8 cellular contexts compared by ENCODE assay signal in the genomic region with DNA sequence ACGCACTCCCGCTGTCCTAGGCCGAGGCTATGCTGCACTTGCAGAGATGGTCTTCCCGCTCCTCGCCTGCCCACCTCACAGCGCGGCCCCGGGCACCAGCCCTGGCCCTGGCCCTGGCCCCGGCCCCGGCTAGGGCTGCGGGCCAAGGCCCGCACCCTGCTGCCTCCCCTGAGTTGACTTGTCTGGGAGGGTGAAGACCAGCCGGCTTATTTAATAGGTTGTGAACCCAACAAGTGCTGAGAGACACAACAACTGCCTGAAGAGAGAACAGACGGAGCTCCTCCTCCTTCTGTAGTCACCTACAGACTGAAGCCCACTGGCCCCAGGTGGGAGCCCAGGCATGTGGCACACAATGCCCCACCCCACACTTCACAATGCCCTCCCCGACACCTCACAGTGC. TPM values are rescaled to one million over a fixed set of nuclear protein-coding genes. Genes with fewer than 3 reads are reported as not detected.
DNase-seq lines count a peak whose midpoint lies in the region; ATAC-seq, FAIRE-seq and TF ChIP-seq lines count a peak whose summit lies in the region.
"Not testable (repeated sequence)": the region's sequence is repeated elsewhere in the genome, so short reads cannot be mapped to it uniquely, and the experiment has no call there.

A gene (minus strand): TSS at position 101 of the 400 bp plus-strand sequence. CDS start 153 bp downstream, outside the sequence.

- H3K56ac ChIP-seq in H9 (ENCODE audit: insufficient read length, low read depth, low read length) = not testable (repeated sequence)

- not testable (repeated sequence) for H4K8ac ChIP-seq in H9 (replicated peaks; ENCODE audit: insufficient read length, low read depth, low read length)

- not testable (repeated sequence) for BruUV-seq in HepG2 (replicated peaks; lab: Mats Ljungman, UMichigan)

- H3K36me3 ChIP-seq in HepG2 (replicated peaks in 1 of 2; ENCODE audit: control insufficient read depth in 1 of 2, insufficient read depth in 2 of 2, low read length in 2 of 2); neural progenitor cell; testis (ENCODE audit: low read depth, missing control alignments); aorta (ENCODE audit: control insufficient read depth in 1 of 2, insufficient read depth in 2 of 2, low read length in 1 of 2): not testable (repeated sequence)

- H3K4me3 ChIP-seq in dorsolateral prefrontal cortex; HepG2 (replicated peaks in 1 of 3; ENCODE audit: insufficient read depth in 1 of 3, low read depth in 2 of 3, low read length in 3 of 3); neural progenitor cell; testis; aorta (ENCODE audit: low read length in 2 of 2): not testable (repeated sequence)

- not testable (repeated sequence) for H3T11ph ChIP-seq in H9 (ENCODE audit: low read length)

- in situ Hi-C loops in HepG2 (cut with HindIII; ENCODE audit: extremely low pct_ligation_motif_present, low pct_unique_long_range_greater_than_20kb) = not testable (repeated sequence)

- no CpG with 5 or more reads among the region's 15 CpGs for WGBS in H9 (ENCODE audit: extremely low coverage, insufficient read length, low lambda C conversion rate)
- WGBS in HepG2 (ENCODE audit: low lambda C conversion rate) = 60% methylated on average over 1 of the region's 15 CpGs
- no CpG with 5 or more reads among the region's 15 CpGs for WGBS in testis, 2 donors
- 96 to 100% methylated on average over 4 to 9 of the region's 15 CpGs for WGBS in aorta, 2 donors

- not testable (repeated sequence) for H3K23me2 ChIP-seq in H9 (ENCODE audit: insufficient read length, low read depth, low read length, poor library complexity, severe bottlenecking)

- not testable (repeated sequence) for H3K27ac ChIP-seq in H9 (ENCODE audit: insufficient read length, low read depth, low read length); dorsolateral prefrontal cortex; HepG2 (ENCODE audit: extremely low read length, insufficient read depth, low read length); neural progenitor cell; testis; aorta (ENCODE audit: low read depth in 1 of 2, low read length in 2 of 2)

- not testable (repeated sequence) for H4K20me1 ChIP-seq in H9 (ENCODE audit: control insufficient read depth, insufficient read depth, insufficient read length); HepG2 (ENCODE audit: insufficient read depth, low read length); neural progenitor cell (ENCODE audit: low read depth)

- H3K9me3 Mint-ChIP-seq in H9; activated T-cell treated with anti-CD3 and anti-CD28 coated beads, Interleukin-2, amount 50 U/mL, for 72 hours; neural progenitor cell: not testable (repeated sequence)

- not testable (repeated sequence) for H2BK5ac ChIP-seq in H9 (ENCODE audit: insufficient read length, low read length)

- not testable (repeated sequence) for H3K4me3 Mint-ChIP-seq in H9; T-helper 17 cell; activated T-cell treated with anti-CD3 and anti-CD28 coated beads, Interleukin-2, amount 50 U/mL, for 72 hours; neural progenitor cell

- not testable (repeated sequence) for H3K18ac ChIP-seq in H9 (ENCODE audit: insufficient read length, low read depth, low read length)

- H4K5ac ChIP-seq in H9 (ENCODE audit: insufficient read length, low read depth, low read length) = not testable (repeated sequence)

- not testable (repeated sequence) for H2AFZ ChIP-seq in H9 (ENCODE audit: low read length); HepG2 (ENCODE audit: low read length); neural progenitor cell (replicated peaks)

- TF ChIP-seq RAD21 in HepG2 (CRISPR knock-in tag; IDR thresholded peaks at IDR 0.05) = not testable (repeated sequence)

- H3K36me3 Mint-ChIP-seq in H9 (ENCODE audit: insufficient read depth in 1 of 3, low read depth in 3 of 3); T-helper 17 cell (ENCODE audit: low read depth); activated T-cell treated with anti-CD3 and anti-CD28 coated beads, Interleukin-2, amount 50 U/mL, for 72 hours (ENCODE audit: insufficient read depth in 2 of 2); neural progenitor cell: not testable (repeated sequence)

- not testable (repeated sequence) for H3K4me2 ChIP-seq in H9 (ENCODE audit: insufficient read depth, insufficient read length, low read length); HepG2 (ENCODE audit: low read depth, low read length); neural progenitor cell

- POLR2A ChIA-PET in HepG2 (lab: Yijun Ruan, JAX) = not testable (repeated sequence)

- not testable (repeated sequence) for H2AK5ac ChIP-seq in H9 (ENCODE audit: insufficient read length, low read length)

- H3K4me1 ChIP-seq in H9 (ENCODE audit: insufficient read depth, low read length); HepG2 (ENCODE audit: insufficient read depth, low read length); neural progenitor cell; testis; aorta (ENCODE audit: control insufficient read depth in 1 of 2, insufficient read depth in 2 of 2, low read length in 2 of 2): not testable (repeated sequence)

- H3K27me3 ChIP-seq in H9 (ENCODE audit: insufficient read depth, low read length); dorsolateral prefrontal cortex; HepG2 (ENCODE audit: control insufficient read depth in 1 of 2, insufficient read depth in 2 of 2, low read length in 2 of 2); neural progenitor cell; testis; aorta (ENCODE audit: control insufficient read depth in 1 of 2, insufficient read depth in 2 of 2, low read length in 1 of 2): not testable (repeated sequence)

- not testable (repeated sequence) for H3K4me1 Mint-ChIP-seq in H9; T-helper 17 cell; activated T-cell treated with anti-CD3 and anti-CD28 coated beads, Interleukin-2, amount 50 U/mL, for 72 hours (ENCODE audit: low read depth); neural progenitor cell

- H3K9me3 ChIP-seq in H9 (ENCODE audit: control insufficient read depth, low read depth, low read length); T-helper 17 cell (ENCODE audit: control insufficient read depth, low read length, poor library complexity, severe bottlenecking); HepG2 (ENCODE audit: low read length); neural progenitor cell (ENCODE audit: low read depth); testis; aorta (ENCODE audit: control insufficient read depth, low read length): not testable (repeated sequence)

- H3K79me2 ChIP-seq in H9 (ENCODE audit: insufficient read depth, low read length); HepG2 (ENCODE audit: insufficient read depth, low read length); neural progenitor cell (ENCODE audit: low read depth): not testable (repeated sequence)

- not testable (repeated sequence) for H3K9ac ChIP-seq in H9 (ENCODE audit: extremely low read depth, insufficient read length, low read length); HepG2 (ENCODE audit: insufficient read depth, low read depth, low read length); neural progenitor cell

- not testable (repeated sequence) for H3K14ac ChIP-seq in H9 (ENCODE audit: insufficient read depth, low read length)

- H4K91ac ChIP-seq in H9 (ENCODE audit: insufficient read length, low read depth, low read length) = not testable (repeated sequence)

- FAIRE-seq in HepG2 (lab: Jason Lieb, UNC) = not testable (repeated sequence)

- H2BK20ac ChIP-seq in H9 (ENCODE audit: low read depth, low read length, poor library complexity, severe bottlenecking) = not testable (repeated sequence)

- intact Hi-C loops in dorsolateral prefrontal cortex (cut with DNase I); HepG2 (cut with micrococcal nuclease; ENCODE audit: unreplicated experiment); testis (cut with DNase I; ENCODE audit: low total_unique reads); aorta (cut with DNase I): not testable (repeated sequence)

- CTCF ChIA-PET in HepG2 (lab: Yijun Ruan, JAX; ENCODE audit: low intra/inter-chr PET ratio, low total read pairs) = not testable (repeated sequence)

- not testable (repeated sequence) for H2BK120ac ChIP-seq in H9 (ENCODE audit: low read depth, low read length, poor library complexity, severe bottlenecking)

- not testable (repeated sequence) for H2BK12ac ChIP-seq in H9 (ENCODE audit: insufficient read length, low read depth, low read length)

- H3K4ac ChIP-seq in H9 (ENCODE audit: low read depth, low read length) = not testable (repeated sequence)

- TF ChIP-seq EP300 in HepG2 (IDR thresholded peaks at IDR 0.05; ENCODE audit: low read depth in 2 of 2, low read length in 2 of 2); HepG2 (CRISPR knock-in tag; IDR thresholded peaks at IDR 0.05; ENCODE audit: borderline replicate concordance): not testable (repeated sequence)

- TF ChIP-seq POLR2A in HepG2 (IDR thresholded peaks at IDR 0.05; ENCODE audit: insufficient read depth in 1 of 2, low read depth in 2 of 2, low read length in 2 of 2); testis (IDR thresholded peaks at IDR 0.05): not testable (repeated sequence)

- not testable (repeated sequence) for ATAC-seq in T-helper 17 cell; activated T-cell treated with anti-CD3 and anti-CD28 coated beads, Interleukin-2, amount 50 U/mL, for 72 hours (replicated peaks in 1 of 2); HepG2; aorta (ENCODE audit: low FRiP score)

- TF ChIP-seq CTCF in H9 (conservative IDR thresholded peaks at IDR 0.05); dorsolateral prefrontal cortex (IDR thresholded peaks at IDR 0.05 in 54 of 56, conservative IDR thresholded peaks at IDR 0.05 in 2 of 56; ENCODE audit: low read depth in 1 of 56, partially characterized antibody in 56 of 56); HepG2 (CRISPR knock-in tag; IDR thresholded peaks at IDR 0.05); neural progenitor cell (IDR thresholded peaks at IDR 0.05); testis (IDR thresholded peaks at IDR 0.05): not testable (repeated sequence)

- not testable (repeated sequence) for H3K27ac Mint-ChIP-seq in H9; T-helper 17 cell; activated T-cell treated with anti-CD3 and anti-CD28 coated beads, Interleukin-2, amount 50 U/mL, for 72 hours; neural progenitor cell

- DNase-seq in H9; T-helper 17 cell; activated T-cell treated with anti-CD3 and anti-CD28 coated beads, Interleukin-2, amount 50 U/mL, for 72 hours; dorsolateral prefrontal cortex; HepG2 (ENCODE audit: low spot score); neural progenitor cell (ENCODE audit: low spot score); testis; aorta: not testable (repeated sequence)

- not testable (repeated sequence) for H3F3A ChIP-seq in neural progenitor cell (ENCODE audit: low read depth)

- not testable (repeated sequence) for H2BK15ac ChIP-seq in H9 (ENCODE audit: low read depth, low read length)

- not testable (repeated sequence) for H3K23ac ChIP-seq in H9 (ENCODE audit: insufficient read length, low read depth, low read length)

- H3K79me1 ChIP-seq in H9 (ENCODE audit: insufficient read depth, low read depth, low read length, poor library complexity, severe bottlenecking) = not testable (repeated sequence)

- not testable (repeated sequence) for H3K27me3 Mint-ChIP-seq in H9 (ENCODE audit: low read depth); T-helper 17 cell; activated T-cell treated with anti-CD3 and anti-CD28 coated beads, Interleukin-2, amount 50 U/mL, for 72 hours (ENCODE audit: low read depth); neural progenitor cell (ENCODE audit: insufficient read depth, low read depth)

RNA-seq across cellular contexts. Expression of the gene that starts here (rescaled TPM):
- 15.9 and 20.4 TPM in 2 replicates for total RNA-seq in H9 (2021)
- 10 to 100 TPM; 20.9 to 21.5 TPM for total RNA-seq in T-helper 17 cell
- 10 to 100 TPM; 20.3 to 34.0 TPM for total RNA-seq in activated T-cell treated with anti-CD3 and anti-CD28 coated beads, Interleukin-2, amount 50 U/mL, for 72 hours
- total RNA-seq in dorsolateral prefrontal cortex = 10 to 100 TPM; 19.0 to 59.8 (median 37.5) TPM
- total RNA-seq in HepG2 (2016; rRNA removed; fragmentation: Illumina TruSeq; extraction: Trizol) = 5.8 and 11.0 TPM in 2 replicates
- total RNA-seq in HepG2 (2016; cell fraction: cytosol; rRNA removed; fragmentation: Illumina TruSeq; extraction: Trizol; ENCODE audit: low read depth) = 15.2 and 16.7 TPM in 2 replicates
- 5.7 and 11.6 TPM in 2 replicates for total RNA-seq in HepG2 (2016; cell fraction: insoluble cytoplasmic fraction; rRNA removed; fragmentation: Illumina TruSeq; extraction: Trizol)
- 8.8 and 9.7 TPM in 2 replicates for total RNA-seq in HepG2 (2016; cell fraction: membrane; rRNA removed; fragmentation: Illumina TruSeq; extraction: Trizol)
- total RNA-seq in HepG2 (2016; cell fraction: nucleus; rRNA removed; fragmentation: Illumina TruSeq; extraction: Trizol) = 15.5 and 20.6 TPM in 2 replicates
- 31.9 and 38.3 TPM in 2 replicates for polyA plus RNA-seq in HepG2 (2011; rRNA removed)
- polyA plus RNA-seq in HepG2 (2011; cell fraction: cytosol; rRNA removed) = 10.4 and 10.5 TPM in 2 replicates
- polyA plus RNA-seq in HepG2 (2011; cell fraction: nucleus; rRNA removed) = 78.2 and 88.1 TPM in 2 replicates
- polyA plus RNA-seq in HepG2 (2012) = 17.2 and 19.0 TPM in 2 replicates
- 1.7 and 2.1 TPM in 2 replicates for polyA plus RNA-seq in HepG2 (2016; cell fraction: cytosol; fragmentation: Illumina TruSeq; extraction: Trizol; ENCODE audit: low read depth)
- polyA plus RNA-seq in HepG2 (2016; cell fraction: insoluble cytoplasmic fraction; fragmentation: Illumina TruSeq; extraction: Trizol; ENCODE audit: low read depth) = 7.5 and 8.3 TPM in 2 replicates
- 3.5 and 4.2 TPM in 2 replicates for polyA plus RNA-seq in HepG2 (2016; cell fraction: membrane; fragmentation: Illumina TruSeq; extraction: Trizol; ENCODE audit: low read depth)
- 93.4 and 103 TPM in 2 replicates for polyA plus RNA-seq in HepG2 (2016; cell fraction: nucleus; fragmentation: Illumina TruSeq; extraction: Trizol; ENCODE audit: insufficient read depth, low read depth)
- polyA minus RNA-seq in HepG2 (2011; rRNA and poly(A)+ RNA removed; ENCODE audit: low replicate concordance) = 16.4 and 20.4 TPM in 2 replicates
- 4.4 and 8.4 TPM in 2 replicates for polyA minus RNA-seq in HepG2 (2011; cell fraction: cytosol; rRNA and poly(A)+ RNA removed)
- polyA minus RNA-seq in HepG2 (2011; cell fraction: nucleus; rRNA and poly(A)+ RNA removed) = 22.3 and 32.9 TPM in 2 replicates
- 17.9 and 25.9 TPM in 2 replicates for total RNA-seq in neural progenitor cell (ENCODE audit: low replicate concordance)
- total RNA-seq in testis = 10 to 100 TPM; 25.7 to 42.9 TPM
- polyA plus RNA-seq in testis (ENCODE audit: insufficient read depth, low read depth, low replicate concordance) = 23.0 TPM
- 10 to 100 TPM; 26.0 to 37.2 TPM for total RNA-seq in aorta
- 10 to 100 TPM in 1 of 2 donors, 1 to 10 TPM in 1; 9.6 to 25.8 TPM for polyA plus RNA-seq in aorta
